Comparison of ENCODE assay signal across 2 cellular contexts in the genomic region with DNA sequence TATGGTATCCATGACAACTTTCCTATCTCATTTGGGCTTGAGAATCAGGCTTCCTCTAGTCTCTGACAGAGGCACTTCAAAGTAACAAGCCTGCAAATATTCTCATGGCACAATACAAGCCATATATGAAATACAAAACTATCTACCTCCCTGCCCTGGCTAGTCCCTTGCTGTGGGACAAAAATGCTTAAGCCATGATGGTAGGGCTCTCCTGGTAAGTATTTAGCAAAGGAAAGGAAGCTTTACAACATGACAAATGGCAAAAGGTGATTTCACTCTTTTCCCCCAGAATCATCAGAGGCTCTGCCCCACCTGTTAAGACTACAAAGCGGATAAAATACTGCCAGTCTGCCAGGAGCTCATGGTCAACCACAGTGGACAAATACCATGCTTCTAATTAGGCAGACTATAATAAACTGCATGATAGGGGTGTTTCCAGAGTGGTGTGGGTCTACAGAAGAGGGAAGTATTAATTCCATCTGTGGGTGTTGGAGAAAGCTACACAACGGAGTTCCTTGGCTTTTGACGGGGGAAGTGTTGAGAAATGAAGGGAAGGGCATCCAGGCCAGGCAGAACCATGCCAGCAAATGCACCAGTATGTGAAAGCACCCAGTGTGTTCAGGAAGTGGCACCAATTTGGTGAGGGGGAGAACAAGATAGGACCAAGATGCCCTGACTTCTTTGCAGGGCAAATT.
TF ChIP-seq lines count a peak whose summit lies in the region.

No MANE protein-coding gene starts in this region.

TF ChIP-seq in IMR-90, 13 proteins besides CTCF, POLR2A, EP300 and RAD21:
- TF ChIP-seq RFX5 (IDR thresholded peaks at IDR 0.05; ENCODE audit: low read depth, low read length) = no peak
- no peak for TF ChIP-seq CHD1 (IDR thresholded peaks at IDR 0.05; ENCODE audit: low read depth, low read length)
- TF ChIP-seq BHLHE40 (IDR thresholded peaks at IDR 0.05; ENCODE audit: low read depth, low read length) = no peak
- TF ChIP-seq ELK1 (IDR thresholded peaks at IDR 0.05; ENCODE audit: borderline replicate concordance, low read depth, low read length) = no peak
- TF ChIP-seq MAZ (IDR thresholded peaks at IDR 0.05; ENCODE audit: borderline replicate concordance, low read depth, low read length) = no peak
- no peak for TF ChIP-seq MXI1 (IDR thresholded peaks at IDR 0.05; ENCODE audit: borderline replicate concordance, low read depth, low read length)
- no peak for TF ChIP-seq NFE2L2 (IDR thresholded peaks at IDR 0.05; ENCODE audit: low read depth, low read length)
- no peak for TF ChIP-seq FOS (IDR thresholded peaks at IDR 0.05; ENCODE audit: low read depth, low read length)
- TF ChIP-seq USF2 (IDR thresholded peaks at IDR 0.05; ENCODE audit: low read depth, low read length) = no peak
- no peak for TF ChIP-seq CEBPB (IDR thresholded peaks at IDR 0.05; ENCODE audit: low read depth, low read length)
- no peak for TF ChIP-seq SMC3 (IDR thresholded peaks at IDR 0.05; ENCODE audit: low read depth, low read length)
- no peak for TF ChIP-seq RCOR1 (IDR thresholded peaks at IDR 0.05; ENCODE audit: insufficient replicate concordance, low read length)
- no peak for TF ChIP-seq MAFK (IDR thresholded peaks at IDR 0.05; ENCODE audit: low read depth, low read length)

TF ChIP-seq in H1, 55 proteins besides CTCF, POLR2A, EP300 and RAD21:
- TF ChIP-seq TEAD4 (IDR thresholded peaks at IDR 0.05; ENCODE audit: low read depth, low read length) (no peak), HDAC6 (IDR thresholded peaks at IDR 0.05; ENCODE audit: low read depth, low read length) (no peak), FOSL1 (IDR thresholded peaks at IDR 0.05; ENCODE audit: insufficient read depth, low read depth, low read length) (no peak), SUZ12 (IDR thresholded peaks at IDR 0.05; ENCODE audit: low read length) (no peak), ZNF274 (IDR thresholded peaks at IDR 0.05; ENCODE audit: borderline replicate concordance, extremely low read depth, low read length) (no peak), JUND (IDR thresholded peaks at IDR 0.05; ENCODE audit: low read length) (no peak), NRF1 (IDR thresholded peaks at IDR 0.05; ENCODE audit: low read depth, low read length) (no peak)
